ENCODE assay signal across 8 cellular contexts in the genomic region with DNA sequence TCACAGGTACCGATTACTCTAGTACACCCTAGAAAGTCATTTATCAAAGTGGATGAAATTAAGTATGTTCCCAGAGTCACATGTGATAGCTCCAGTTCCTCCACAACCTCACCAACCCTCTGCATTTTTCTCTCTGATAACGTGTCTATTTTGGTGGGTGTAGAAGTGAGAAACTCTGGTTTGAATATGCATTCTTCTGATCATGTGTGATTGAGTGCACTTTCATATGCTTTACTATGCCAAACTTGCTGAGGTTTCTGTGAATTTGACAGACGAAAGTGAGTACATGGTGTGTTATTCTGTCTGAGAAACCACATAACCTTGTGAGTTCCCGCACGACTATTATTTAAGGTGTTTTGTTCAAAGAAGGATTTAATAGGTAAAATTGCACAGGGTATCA.
DNase-seq lines count a peak whose midpoint lies in the region; ATAC-seq, FAIRE-seq and TF ChIP-seq lines count a peak whose summit lies in the region.
"Not testable (repeated sequence)": the region's sequence is repeated elsewhere in the genome, so short reads cannot be mapped to it uniquely, and the experiment has no call there.

No MANE protein-coding gene starts in this region.

- TF ChIP-seq CTCF in PC-3 (conservative IDR thresholded peaks at IDR 0.05; ENCODE audit: low read depth, low read length); GM12878 (IDR thresholded peaks at IDR 0.05 in 2 of 3, conservative IDR thresholded peaks at IDR 0.05 in 1 of 3; ENCODE audit: control insufficient read depth in 2 of 3, extremely low read depth in 1 of 3, insufficient read depth in 1 of 3, low read depth in 3 of 3, low read length in 3 of 3); osteoblast (IDR thresholded peaks at IDR 0.05; ENCODE audit: extremely low read depth, low read depth, low read length): not testable (repeated sequence)

- not testable (repeated sequence) for TF ChIP-seq EP300 in GM12878 (IDR thresholded peaks at IDR 0.05; ENCODE audit: borderline replicate concordance in 1 of 2, control insufficient read depth in 1 of 2, low read depth in 2 of 2, low read length in 2 of 2)

- H3K4me1 ChIP-seq in PC-3 (ENCODE audit: insufficient read depth, low read length); GM12878 (ENCODE audit: control insufficient read depth, insufficient read depth, low read length); osteoblast (ENCODE audit: insufficient read depth, low read length): not testable (repeated sequence)

- H3K9me2 ChIP-seq in PC-3 (replicated peaks; ENCODE audit: low read length), result not testable (repeated sequence)

- not testable (repeated sequence) for H3K27ac ChIP-seq in PC-3 (ENCODE audit: low read length); osteoblast (ENCODE audit: low read depth, low read length)
- peak overlapping the region; percentile 55; the same call in 1 of the 2 replicates for H3K27ac ChIP-seq in GM12878 (ENCODE audit: control insufficient read depth, insufficient read depth)

- not testable (repeated sequence) for TF ChIP-seq POLR2A in GM12891 (IDR thresholded peaks at IDR 0.05; ENCODE audit: low read depth, low read length); GM12878 (IDR thresholded peaks at IDR 0.05; ENCODE audit: low read depth, low read length)

- intact Hi-C loops in PC-3 (cut with micrococcal nuclease); GM12878 (cut with micrococcal nuclease; ENCODE audit: unreplicated experiment): not testable (repeated sequence)

- not testable (repeated sequence) for H3K4me3 ChIP-seq in PC-3 (ENCODE audit: low read length); GM12878; osteoblast (ENCODE audit: insufficient read depth, low read length)

- H3K79me2 ChIP-seq in PC-3 (ENCODE audit: low read length); GM12878 (ENCODE audit: control insufficient read depth, insufficient read depth, low read length); osteoblast (ENCODE audit: insufficient read depth, low read length): not testable (repeated sequence)

- H3K4me2 ChIP-seq in PC-3 (ENCODE audit: low read length), result peak overlapping the region; percentile 48
- H3K4me2 ChIP-seq in GM12878 (ENCODE audit: control insufficient read depth, insufficient read depth); osteoblast (ENCODE audit: insufficient read depth, low read length): not testable (repeated sequence)

- RAD21 ChIA-PET in GM12878 (lab: Charles Lee; ENCODE audit: unreplicated experiment), result not testable (repeated sequence)

- WGBS in GM12878 (ENCODE audit: insufficient coverage, insufficient replicate concordance, low lambda C conversion rate, missing lambda C conversion rate), result 18% methylated on average over 5 of the region's 5 CpGs

- not testable (repeated sequence) for H4K20me1 ChIP-seq in PC-3 (ENCODE audit: low read length); GM12878 (ENCODE audit: control insufficient read depth, insufficient read depth); osteoblast (ENCODE audit: insufficient read depth, low read length)

- not testable (repeated sequence) for H3F3A ChIP-seq in PC-3 (ENCODE audit: low read length, unreplicated experiment)

- not testable (repeated sequence) for H3K36me3 ChIP-seq in PC-3 (ENCODE audit: low read depth, low read length); GM12878 (ENCODE audit: control insufficient read depth in 2 of 2, insufficient read depth in 2 of 2, low read length in 1 of 2); osteoblast (ENCODE audit: insufficient read depth, low read length)

- POLR2A ChIA-PET in PC-3 (lab: Charles Lee; ENCODE audit: unreplicated experiment); GM12878 (lab: Charles Lee): not testable (repeated sequence)

- SMC1A ChIA-PET in GM12878 (lab: Charles Lee; ENCODE audit: uncharacterized antibody, unreplicated experiment), result not testable (repeated sequence)

- in situ Hi-C loops in GM12878 (cut with MboI), result loop anchor here (5.0 kb wide), 1 partner anchor 1620 kb away; no protein-coding TSS in a partner anchor

- H2AFZ ChIP-seq in PC-3 (ENCODE audit: low read length), result 0 out of 2 replicates have a peak overlapping the region, but pooled peaks have one; percentile 36
- not testable (repeated sequence) for H2AFZ ChIP-seq in GM12878 (ENCODE audit: control insufficient read depth, low read depth, low read length); osteoblast (ENCODE audit: low read length)

- not testable (repeated sequence) for H3K9ac ChIP-seq in PC-3 (ENCODE audit: low read length); GM12878 (ENCODE audit: control insufficient read depth, insufficient read depth, low read length)

- not testable (repeated sequence) for BruUV-seq in PC-3 (replicated peaks; lab: Mats Ljungman, UMichigan); GM12878 (replicated peaks; lab: Mats Ljungman, UMichigan)

- CTCF ChIA-PET in PC-3 (lab: Charles Lee); GM12878 (lab: Yijun Ruan, JAX): not testable (repeated sequence)

- H3K27me3 ChIP-seq in PC-3 (ENCODE audit: low read length); GM12878 (replicated peaks in 1 of 2; ENCODE audit: control insufficient read depth in 2 of 2, insufficient read depth in 2 of 2, low read length in 1 of 2); osteoblast (ENCODE audit: insufficient read depth, low read length): not testable (repeated sequence)

- H3K9me3 ChIP-seq in PC-3 (ENCODE audit: low read length); GM12878 (replicated peaks; ENCODE audit: control insufficient read depth, insufficient read depth, low read length); osteoblast (ENCODE audit: low read depth, low read length): not testable (repeated sequence)

- not testable (repeated sequence) for TF ChIP-seq RAD21 in GM12878 (IDR thresholded peaks at IDR 0.05; ENCODE audit: insufficient read depth, low read depth, low read length)

- DNase-seq in GM12891 (ENCODE audit: insufficient read length, low spot score); PC-3: not testable (repeated sequence)
- DNase-seq in GM12878 (ENCODE audit: low read depth, low spot score) (peak; percentile 53), osteoblast (ENCODE audit: insufficient read length, low spot score, missing footprints) (peak; percentile 37)

- peak; percentile 90 for ATAC-seq in GM18867 (IDR thresholded peaks at IDR 0.05; ENCODE audit: unreplicated experiment)
- peak; percentile 72 for ATAC-seq in GM21423 (IDR thresholded peaks at IDR 0.05; ENCODE audit: unreplicated experiment)
- ATAC-seq in HG02870 (IDR thresholded peaks at IDR 0.05; ENCODE audit: unreplicated experiment), result peak; percentile 76
- ATAC-seq in HG03135 (IDR thresholded peaks at IDR 0.05; ENCODE audit: unreplicated experiment), result peak; percentile 63
- not testable (repeated sequence) for ATAC-seq in PC-3
- peak; percentile 72 for ATAC-seq in GM12878

- peak; percentile 96 for FAIRE-seq in GM12891 (lab: Jason Lieb, UNC)
- FAIRE-seq in GM12878 (lab: Jason Lieb, UNC), result peak; percentile 71

TF ChIP-seq in GM12891, 5 proteins besides CTCF, POLR2A, EP300 and RAD21:
- peak; percentile 68 for TF ChIP-seq POU2F2 (IDR thresholded peaks at IDR 0.05; ENCODE audit: low read depth, low read length)
TF ChIP-seq in GM12891: peak in this region for 1; not testable (repeated sequence) for 4.

TF ChIP-seq in GM12878, 131 proteins besides CTCF, POLR2A, EP300 and RAD21:
- peak; percentile 36; the same call in 1 of the 2 replicates for TF ChIP-seq RUNX3 (IDR thresholded peaks at IDR 0.05; ENCODE audit: low read length)
- peak; percentile 54; the same call in 1 of the 3 replicates for TF ChIP-seq POU2F2 (IDR thresholded peaks at IDR 0.05; ENCODE audit: borderline replicate concordance, low read depth, low read length)
